Comparison of ENCODE assay signal across 9 cellular contexts in genomic region chr4:915041-915474, GRCh38. TPM values are rescaled to one million over a fixed set of nuclear protein-coding genes. Genes with fewer than 3 reads are reported as not detected.
DNase-seq lines count a peak whose midpoint lies in the region; ATAC-seq and TF ChIP-seq lines count a peak whose summit lies in the region.
"Had no signal": no experiment of that assay in that cellular context is flagged by ENCODE, and none has a peak within 500 bp of the region (broad histone marks: within the 10 kb centered on the region; RNA-seq: fewer than 3 reads in every experiment).

No MANE protein-coding gene starts in this region.

- no peaks in the 10 kb centered on the region for H3K4me1 ChIP-seq in colonic mucosa
- H3K4me1 ChIP-seq: SJCRH30 had no signal

- H3K4me1 Mint-ChIP-seq in CD14-positive monocyte (peaks cover 49% of the 10 kb centered on the region), naive B cell (peaks cover 49 to 59% (median 58%) of the 10 kb centered on the region in 3 donors)

- peak overlapping the region; percentile 78 to 92 (median 88) for H3K27ac Mint-ChIP-seq in CD14-positive monocyte
- H3K27ac Mint-ChIP-seq in activated naive CD4-positive, alpha-beta T cell treated with anti-CD3 and anti-CD28 coated beads, Interleukin-2, amount 50 U/mL, for 72 hours: peak overlapping the region; percentile 2 to 43
- peak overlapping the region in 5 of 6 donors; percentile 26 to 79 (median 69) for H3K27ac Mint-ChIP-seq in naive B cell

- H3K36me3 ChIP-seq in colonic mucosa: peaks cover 5% of the 10 kb centered on the region

- H3K4me3 Mint-ChIP-seq in CD14-positive monocyte: peak overlapping the region; percentile 52 to 92
- H3K4me3 Mint-ChIP-seq in naive B cell: peak overlapping the region; percentile 53 to 90 (median 80)

- H3K36me3 Mint-ChIP-seq in CD14-positive monocyte (peaks cover 29 to 42% of the 10 kb centered on the region in 2 donors), naive B cell (peaks cover 0 to 7% of the 10 kb centered on the region in 2 donors)
- peaks cover 10 to 23% of the 10 kb centered on the region in 2 donors for H3K36me3 Mint-ChIP-seq in activated naive CD4-positive, alpha-beta T cell treated with anti-CD3 and anti-CD28 coated beads, Interleukin-2, amount 50 U/mL, for 72 hours

- H3K9ac ChIP-seq in colonic mucosa (ENCODE audit: low read depth in 2 of 2, low read length in 2 of 2): no peak overlapping the region

- no peak overlapping the region for H3K27ac ChIP-seq in colonic mucosa
- H3K27ac ChIP-seq: SJCRH30 had no signal

- in situ Hi-C loops in KBM-7 (cut with MboI; ENCODE audit: low pct_unique_long_range_greater_than_20kb, low sequenced_read_pairs): no loop called here

- no peak for TF ChIP-seq CTCF in CD14-positive monocyte (IDR thresholded peaks at IDR 0.05)
- TF ChIP-seq CTCF in colonic mucosa (IDR thresholded peaks at IDR 0.05): no peak

- H3K9me3 Mint-ChIP-seq in CD14-positive monocyte (peaks cover 0 to 3% (median 0%) of the 10 kb centered on the region in 7 donors), naive B cell (peaks cover 0 to 4% (median 0%) of the 10 kb centered on the region in 7 donors)
- peaks cover 8 to 16% of the 10 kb centered on the region in 2 donors for H3K9me3 Mint-ChIP-seq in activated naive CD4-positive, alpha-beta T cell treated with anti-CD3 and anti-CD28 coated beads, Interleukin-2, amount 50 U/mL, for 72 hours

- H3K4me3 ChIP-seq in colonic mucosa: no peak overlapping the region
- H3K4me3 ChIP-seq: SJCRH30 had no signal

- ATAC-seq in activated naive CD4-positive, alpha-beta T cell treated with anti-CD3 and anti-CD28 coated beads, Interleukin-2, amount 50 U/mL, for 72 hours: peak in 1 of 2 donors; percentile 47
- ATAC-seq in naive B cell (ENCODE audit: low read depth in 2 of 2) (peak; percentile 87 to 92), GM19463 (IDR thresholded peaks at IDR 0.05; ENCODE audit: unreplicated experiment) (no peak)

- no peaks in the 10 kb centered on the region for H3K27me3 ChIP-seq in colonic mucosa
- H3K27me3 ChIP-seq: SJCRH30 had no signal

- peaks cover 0 to 2% (median 0%) of the 10 kb centered on the region in 3 donors for H3K27me3 Mint-ChIP-seq in CD14-positive monocyte (ENCODE audit: low read depth in 3 of 3)
- no peaks in the 10 kb centered on the region for H3K27me3 Mint-ChIP-seq in naive B cell

- peak; percentile 45 for DNase-seq in CD14-positive monocyte (ENCODE audit: low spot score)
- DNase-seq in KBM-7: peak; percentile 71
- no peak for DNase-seq in activated naive CD4-positive, alpha-beta T cell treated with anti-CD3 and anti-CD28 coated beads, Interleukin-2, amount 50 U/mL, for 72 hours (ENCODE audit: low spot score in 2 of 2)
- peak; percentile 30 for DNase-seq in naive B cell
- no peak for DNase-seq in colonic mucosa
- DNase-seq in NCI-H1694 treated with DMSO at 0.1 percent for 48 hours (lab: John Stamatoyannopoulos, UW): no peak
- no peak for DNase-seq in stimulated activated CD4-positive, alpha-beta T cell treated with anti-CD3 and anti-CD28 coated beads, Interleukin-2, amount 100 ng/mL, for 48 hours
- DNase-seq: SJCRH30 had no signal

- intact Hi-C loops in CD14-positive monocyte (cut with micrococcal nuclease): no loop called here
- intact Hi-C loops in colonic mucosa (cut with DNase I): no loop called here

- H3K9me3 ChIP-seq in colonic mucosa: no peaks in the 10 kb centered on the region

RNA-seq across cellular contexts. Expression of gene GAK, which starts 17.1 kb away (rescaled TPM):
- polyA plus RNA-seq in CD14-positive monocyte: 10 to 100 TPM; 40.3 to 54.9 TPM
- 100 to 1,000 TPM; 124 to 171 TPM for total RNA-seq in activated naive CD4-positive, alpha-beta T cell treated with anti-CD3 and anti-CD28 coated beads, Interleukin-2, amount 50 U/mL, for 72 hours
- polyA plus RNA-seq in naive B cell (ENCODE audit: low read depth in 6 of 6): 10 to 100 TPM; 28.5 to 71.3 (median 48.1) TPM
- 100 to 1,000 TPM; 198 to 266 TPM for total RNA-seq in colonic mucosa

RNA-seq across cellular contexts. Expression of gene TMEM175, which starts 17.2 kb away (rescaled TPM):
- 10 to 100 TPM; 18.9 to 20.7 TPM for polyA plus RNA-seq in CD14-positive monocyte
- total RNA-seq in activated naive CD4-positive, alpha-beta T cell treated with anti-CD3 and anti-CD28 coated beads, Interleukin-2, amount 50 U/mL, for 72 hours: 10 to 100 TPM; 12.1 to 13.9 TPM
- 10 to 100 TPM; 18.7 to 38.8 (median 24.1) TPM for polyA plus RNA-seq in naive B cell (ENCODE audit: low read depth in 6 of 6)
- total RNA-seq in colonic mucosa: 10 to 100 TPM; 17.7 to 30.2 TPM

RNA-seq across cellular contexts. Expression of gene DGKQ, which starts 58.3 kb away (rescaled TPM):
- polyA plus RNA-seq in CD14-positive monocyte: 1 to 10 TPM in 1 of 2 donors, under 1 TPM in 1; 0.58 to 2.4 TPM
- total RNA-seq in activated naive CD4-positive, alpha-beta T cell treated with anti-CD3 and anti-CD28 coated beads, Interleukin-2, amount 50 U/mL, for 72 hours: 1 to 10 TPM; 7.8 to 7.9 TPM
- polyA plus RNA-seq in naive B cell (ENCODE audit: low read depth in 6 of 6): 10 to 100 TPM in 1 of 6 donors, 1 to 10 TPM in 5; 1.6 to 11.9 (median 4.1) TPM
- 10 to 100 TPM; 39.4 to 68.2 TPM for total RNA-seq in colonic mucosa

Comparison
In these comparisons a context has a peak if more than half of its experiments do, and no peak if none do; other contexts are left out.
1. DNase-seq: peak in CD14-positive monocyte (single experiment), KBM-7 (single experiment) and naive B cell (single experiment); none in activated naive CD4-positive, alpha-beta T cell treated with anti-CD3 and anti-CD28 coated beads, Interleukin-2, amount 50 U/mL, for 72 hours (0 of 2), colonic mucosa (single experiment), NCI-H1694 treated with DMSO at 0.1 percent for 48 hours (single experiment) and stimulated activated CD4-positive, alpha-beta T cell treated with anti-CD3 and anti-CD28 coated beads, Interleukin-2, amount 100 ng/mL, for 48 hours (0 of 2).
2. H3K27ac Mint-ChIP-seq: peak in every context shown above with its lines; median percentile 88 in CD14-positive monocyte; 69 in naive B cell; 22 in activated naive CD4-positive, alpha-beta T cell treated with anti-CD3 and anti-CD28 coated beads, Interleukin-2, amount 50 U/mL, for 72 hours.
3. RNA of gene DGKQ, which starts 58.3 kb away (total RNA-seq): 39.4 to 68.2 TPM in colonic mucosa; 7.8 to 7.9 TPM in activated naive CD4-positive, alpha-beta T cell treated with anti-CD3 and anti-CD28 coated beads, Interleukin-2, amount 50 U/mL, for 72 hours; every median in the first group is over 4 times any median in the second.